In genomic region chr1:154774175-154774855, GRCh38 we compare ENCODE assay signal across 13 cellular contexts.
"Had no signal": no experiment of that assay in that cellular context is flagged by ENCODE, and none has a peak within 500 bp of the region (broad histone marks: within the 10 kb centered on the region; RNA-seq: fewer than 3 reads in every experiment).

No MANE protein-coding gene starts in this region.

- H3K9me3 ChIP-seq: pancreas, transverse colon had no signal

- ATAC-seq: activated CD8-positive, alpha-beta T cell treated with anti-CD3 and anti-CD28 coated beads, Interleukin-2, amount 10 ng/mL, durations not matched to agents 7 days and 5 days; effector memory CD8-positive, alpha-beta T cell had no signal

- H3K27ac ChIP-seq: epithelial cell of prostate, pancreas, transverse colon, VCaP had no signal

- H3K4me3 Mint-ChIP-seq: activated CD8-positive, alpha-beta T cell treated with anti-CD3 and anti-CD28 coated beads, Interleukin-2, amount 10 ng/mL, durations not matched to agents 7 days and 5 days; activated naive CD4-positive, alpha-beta T cell treated with anti-CD3 and anti-CD28 coated beads, Interleukin-2, amount 10 ng/mL, durations not matched to agents 7 days and 5 days; effector memory CD8-positive, alpha-beta T cell; nephron had no signal

- H3K27ac Mint-ChIP-seq: activated CD8-positive, alpha-beta T cell treated with anti-CD3 and anti-CD28 coated beads, Interleukin-2, amount 10 ng/mL, durations not matched to agents 7 days and 5 days; activated naive CD4-positive, alpha-beta T cell treated with anti-CD3 and anti-CD28 coated beads, Interleukin-2, amount 10 ng/mL, durations not matched to agents 7 days and 5 days had no signal

- H3K4me1 ChIP-seq: pancreas, transverse colon had no signal

- H3K36me3 ChIP-seq: pancreas, transverse colon had no signal

- DNase-seq: activated CD4-positive, alpha-beta T cell treated with anti-CD3 and anti-CD28 coated beads for 4 hours; activated CD8-positive, alpha-beta memory T cell treated with anti-CD3 and anti-CD28 coated beads, Interleukin-2, amount 50 U/mL, for 48 hours; activated CD8-positive, alpha-beta T cell treated with anti-CD3 and anti-CD28 coated beads, Interleukin-2, amount 10 ng/mL, durations not matched to agents 7 days and 5 days; activated naive CD4-positive, alpha-beta T cell treated with anti-CD3 and anti-CD28 coated beads, Interleukin-2, amount 10 ng/mL, durations not matched to agents 7 days and 5 days; effector memory CD8-positive, alpha-beta T cell; mesendoderm; small intestine; T-helper 9 cell; transverse colon had no signal

- H3K4me3 ChIP-seq: pancreas, transverse colon had no signal

- H3K4me1 Mint-ChIP-seq: activated naive CD4-positive, alpha-beta T cell treated with anti-CD3 and anti-CD28 coated beads, Interleukin-2, amount 10 ng/mL, durations not matched to agents 7 days and 5 days had no signal

- H3K27me3 ChIP-seq: pancreas, transverse colon had no signal

- H3K36me3 Mint-ChIP-seq: activated naive CD4-positive, alpha-beta T cell treated with anti-CD3 and anti-CD28 coated beads, Interleukin-2, amount 10 ng/mL, durations not matched to agents 7 days and 5 days had no signal

- H3K9me3 Mint-ChIP-seq: effector memory CD8-positive, alpha-beta T cell; nephron had no signal
